In genomic region chr18:58630071-58630470, GRCh38 we compare ENCODE assay signal across 1 cellular context.
TF ChIP-seq lines count a peak whose summit lies in the region.

No MANE protein-coding gene starts in this region.

TF ChIP-seq in H1, 55 proteins besides CTCF, POLR2A, EP300 and RAD21 (continued from another document):
- TF ChIP-seq CTBP2 (IDR thresholded peaks at IDR 0.05; ENCODE audit: borderline replicate concordance, insufficient read depth, insufficient read length, low read length) = no peak
- no peak for TF ChIP-seq RBBP5 (IDR thresholded peaks at IDR 0.05; ENCODE audit: borderline replicate concordance, low read depth, low read length)
- no peak for TF ChIP-seq CBX5 (IDR thresholded peaks at IDR 0.05; ENCODE audit: low read depth, low read length)
- TF ChIP-seq CBX8 (IDR thresholded peaks at IDR 0.05; ENCODE audit: borderline replicate concordance, low read depth, low read length) = no peak
- no peak for TF ChIP-seq NANOG (IDR thresholded peaks at IDR 0.05; ENCODE audit: insufficient read depth, low read depth, low read length, poor library complexity, severe bottlenecking)
- TF ChIP-seq RXRA (IDR thresholded peaks at IDR 0.05; ENCODE audit: insufficient read depth, low read depth, low read length) = no peak
- no peak for TF ChIP-seq YY1 (IDR thresholded peaks at IDR 0.05; ENCODE audit: low read depth, low read length)
- TF ChIP-seq MAX (IDR thresholded peaks at IDR 0.05) = no peak
